8 cellular contexts compared by ENCODE assay signal in genomic region chr14:54396183-54396492, GRCh38. TPM values are rescaled to one million over a fixed set of nuclear protein-coding genes. Genes with fewer than 3 reads are reported as not detected.
DNase-seq lines count a peak whose midpoint lies in the region; ATAC-seq and TF ChIP-seq lines count a peak whose summit lies in the region.

No MANE protein-coding gene starts in this region.

- peaks cover 14% of the 10 kb centered on the region; the same call in 1 of the 2 replicates for H3K4me1 ChIP-seq in HUES6 (ENCODE audit: control insufficient read depth, insufficient read depth, low read length)
- H3K4me1 ChIP-seq in mucosa of descending colon (ENCODE audit: low read depth), result peaks cover 4% of the 10 kb centered on the region

- intact Hi-C loops in MCF 10A (cut with micrococcal nuclease), result no loop called here
- intact Hi-C loops in mucosa of descending colon (cut with DNase I, micrococcal nuclease), result no loop called here

- H3K4me3 ChIP-seq in HUES6 (ENCODE audit: low read depth, low read length) (peak overlapping the region; percentile 80), mucosa of descending colon (peak overlapping the region; percentile 12)

- H3K36me3 ChIP-seq in HUES6 (ENCODE audit: control insufficient read depth, insufficient read depth, low read length) (peaks cover 17% of the 10 kb centered on the region), mucosa of descending colon (ENCODE audit: low read depth) (no peaks in the 10 kb centered on the region)

- H3K36me3 Mint-ChIP-seq in MCF 10A (ENCODE audit: insufficient read depth, unreplicated experiment), result peaks cover 16% of the 10 kb centered on the region

- H3K27me3 Mint-ChIP-seq in MCF 10A (ENCODE audit: insufficient read depth, unreplicated experiment), result no peaks in the 10 kb centered on the region

- TSS peak; percentile 87 for BruUV-seq in MCF 10A (replicated peaks; lab: Mats Ljungman, UMichigan)

- H3K9ac ChIP-seq in HUES6 (ENCODE audit: low read length), result peak overlapping the region; percentile 48

- H3K9me3 ChIP-seq in HUES6 (ENCODE audit: control insufficient read depth, insufficient read depth, low read depth, low read length) (no peaks in the 10 kb centered on the region), mucosa of descending colon (no peaks in the 10 kb centered on the region)

- ATAC-seq in mucosa of descending colon (no peak), HG03108 (IDR thresholded peaks at IDR 0.05; ENCODE audit: unreplicated experiment) (no peak)

- H3K4me3 Mint-ChIP-seq in MCF 10A (ENCODE audit: unreplicated experiment), result peak overlapping the region; percentile 85

- no peaks in the 10 kb centered on the region for H3K27me3 ChIP-seq in HUES6 (ENCODE audit: control insufficient read depth, insufficient read depth, low read length)

- H3K27ac Mint-ChIP-seq in MCF 10A (ENCODE audit: low read depth, unreplicated experiment), result peak overlapping the region; percentile 37

- CTCF ChIA-PET in MCF 10A (lab: Yijun Ruan, JAX), result interaction anchor here (0.6 to 2.3 kb wide), 10 partner anchors 8 to 565 kb away, joined by 3 to 9 read pairs (median 4); partner anchors contain the start of gene GMFB

- POLR2A ChIA-PET in MCF 10A (lab: Yijun Ruan, JAX), result interaction anchor here (0.6 to 3.2 kb wide), 11 partner anchors 8 to 335 kb away, joined by 3 to 16 read pairs (median 4); partner anchors contain the start of genes CGRRF1 and GMFB

- no peak for DNase-seq in MCF 10A (ENCODE audit: unreplicated experiment)
- no peak for DNase-seq in mucosa of descending colon
- DNase-seq in GM19240 (ENCODE audit: insufficient read length, low spot score), result no peak
- DNase-seq in middle frontal gyrus (ENCODE audit: extremely low spot score, low spot score), result no peak
- no peak for DNase-seq in NCI-H524 treated with DMSO at 0.1 percent for 48 hours (lab: John Stamatoyannopoulos, UW)

- TF ChIP-seq CTCF in 22Rv1 (IDR thresholded peaks at IDR 0.05) (no peak), MCF 10A (IDR thresholded peaks at IDR 0.05; ENCODE audit: unreplicated experiment) (no peak), mucosa of descending colon (IDR thresholded peaks at IDR 0.05) (no peak)

- peaks cover 16% of the 10 kb centered on the region for H3K4me1 Mint-ChIP-seq in MCF 10A (ENCODE audit: insufficient read depth, unreplicated experiment)

- H3K9me3 Mint-ChIP-seq in MCF 10A (ENCODE audit: unreplicated experiment), result no peaks in the 10 kb centered on the region

- H3K27ac ChIP-seq in 22Rv1 (peak overlapping the region; percentile 66), HUES6 (ENCODE audit: low read depth, low read length) (no peak overlapping the region)

RNA-seq across cellular contexts. Expression of gene CDKN3, which starts 0.7 kb away (rescaled TPM):
- total RNA-seq in MCF 10A (2022) (66.4 and 66.5 TPM in 2 replicates), mucosa of descending colon (10 to 100 TPM in 1 of 3 donors, 1 to 10 TPM in 2; 1.7 to 18.2 (median 3.4) TPM)

RNA-seq across cellular contexts. Expression of gene CNIH1, which starts 45.0 kb away (rescaled TPM):
- 217 and 228 TPM in 2 replicates for total RNA-seq in MCF 10A (2022)
- total RNA-seq in mucosa of descending colon, result 100 to 1,000 TPM in 2 of 3 donors, 10 to 100 TPM in 1; 99.9 to 115 (median 101) TPM
